14 cellular contexts compared by ENCODE assay signal in genomic region chr3:185737020-185737419, GRCh38.
DNase-seq lines count a peak whose midpoint lies in the region; ATAC-seq and TF ChIP-seq lines count a peak whose summit lies in the region.
"Had no signal": no experiment of that assay in that cellular context is flagged by ENCODE, and none has a peak within 500 bp of the region (broad histone marks: within the 10 kb centered on the region; RNA-seq: fewer than 3 reads in every experiment).

No MANE protein-coding gene starts in this region.

- H3K27me3 Mint-ChIP-seq in stimulated activated naive CD8-positive, alpha-beta T cell treated with anti-CD3 and anti-CD28 coated beads, Interleukin-15, amount 100 ng/mL, for 72 hours, result peaks cover 12% of the 10 kb centered on the region
- peaks cover 4% of the 10 kb centered on the region for H3K27me3 Mint-ChIP-seq in activated naive CD8-positive, alpha-beta T cell treated with anti-CD3 and anti-CD28 coated beads, Interleukin-2, amount 50 U/mL, for 24 hours

- H3K4me3 Mint-ChIP-seq in stimulated activated naive CD8-positive, alpha-beta T cell treated with anti-CD3 and anti-CD28 coated beads, Interleukin-15, amount 100 ng/mL, for 72 hours, result no peak overlapping the region
- H3K4me3 Mint-ChIP-seq in activated naive CD8-positive, alpha-beta T cell treated with anti-CD3 and anti-CD28 coated beads, Interleukin-2, amount 50 U/mL, for 24 hours, result no peak overlapping the region
- H3K4me3 Mint-ChIP-seq: activated CD4-positive, alpha-beta T cell treated with anti-CD3 and anti-CD28 coated beads, Interleukin-2, amount 10 ng/mL, durations not matched to agents 7 days and 5 days had no signal

- peak overlapping the region; percentile 88 for H2BK5ac ChIP-seq in IMR-90 (ENCODE audit: low read depth, low read length, poor library complexity, severe bottlenecking)

- ATAC-seq in IMR-90 (ENCODE audit: low read depth), result peak; percentile 55
- ATAC-seq in stimulated activated naive CD8-positive, alpha-beta T cell treated with anti-CD3 and anti-CD28 coated beads, Interleukin-15, amount 100 ng/mL, for 72 hours, result no peak
- no peak for ATAC-seq in activated naive CD8-positive, alpha-beta T cell treated with anti-CD3 and anti-CD28 coated beads, Interleukin-2, amount 50 U/mL, for 24 hours

- H3K18ac ChIP-seq in IMR-90 (ENCODE audit: low read depth, low read length), result no peak overlapping the region

- no peak overlapping the region for H2AFZ ChIP-seq in ACC112 (ENCODE audit: low read length, unreplicated experiment)
- no peak overlapping the region for H2AFZ ChIP-seq in IMR-90 (replicated peaks; ENCODE audit: low read length, poor library complexity)

- no peak for TF ChIP-seq RAD21 in IMR-90 (IDR thresholded peaks at IDR 0.05; ENCODE audit: low read length)

- H3K14ac ChIP-seq in IMR-90 (replicated peaks; ENCODE audit: low read depth, low read length), result no peak overlapping the region; the same call in 1 of the 2 replicates

- H3K9ac ChIP-seq in IMR-90 (ENCODE audit: low read depth, low read length), result no peak overlapping the region

- H3K36me3 Mint-ChIP-seq in activated naive CD8-positive, alpha-beta T cell treated with anti-CD3 and anti-CD28 coated beads, Interleukin-2, amount 50 U/mL, for 24 hours (ENCODE audit: low read depth), result no peaks in the 10 kb centered on the region

- BruUV-seq in IMR-90 (replicated peaks; lab: Mats Ljungman, UMichigan), result no TSS peak

- H3K4me3 ChIP-seq in ACC112 (ENCODE audit: low read depth, low read length) (peak overlapping the region; percentile 44), IMR-90 (ENCODE audit: insufficient read depth, low read depth, low read length) (no peak overlapping the region), astrocyte of the spinal cord (ENCODE audit: low read depth, low read length) (no peak overlapping the region)

- peaks cover 81% of the 10 kb centered on the region for H4K20me1 ChIP-seq in IMR-90 (ENCODE audit: insufficient read depth, low read length)

- no peak overlapping the region for H4K5ac ChIP-seq in IMR-90 (ENCODE audit: low read depth, low read length)

- H3K27ac ChIP-seq in ACC112 (ENCODE audit: low read depth, low read length) (peak overlapping the region; percentile 74), IMR-90 (ENCODE audit: insufficient read depth, low read length) (no peak overlapping the region)

- no peaks in the 10 kb centered on the region for H3K9me3 ChIP-seq in IMR-90 (ENCODE audit: control insufficient read depth, insufficient read depth, low read length)

- 8% methylated on average over 2 of the region's 3 CpGs; no CpG with 5 or more reads in 1 of the 2 experiments for WGBS in IMR-90 (ENCODE audit: extremely low coverage in 2 of 2, insufficient read length in 1 of 2), 2 experiments

- POLR2A ChIA-PET in IMR-90 (lab: Charles Lee; ENCODE audit: unreplicated experiment), result interaction anchor here (0.6 kb wide), 1 partner anchor 35 kb away, joined by 3 read pairs; no protein-coding TSS in a partner anchor

- peak overlapping the region; percentile 89; the same call in 1 of the 2 replicates for H3K23ac ChIP-seq in IMR-90 (ENCODE audit: low read depth, low read length)

- peak overlapping the region; percentile 98; the same call in 1 of the 2 replicates for H2BK120ac ChIP-seq in IMR-90 (ENCODE audit: low read depth, low read length)

- peak overlapping the region; percentile 37; the same call in 1 of the 2 replicates for H3K4me2 ChIP-seq in IMR-90 (ENCODE audit: low read depth, low read length)

- no peak overlapping the region for H2AK5ac ChIP-seq in IMR-90 (ENCODE audit: low read depth, low read length)

- H3K79me1 ChIP-seq in IMR-90 (ENCODE audit: low read depth in 1 of 2, low read length in 2 of 2), result peaks cover 23 to 77% of the 10 kb centered on the region in 2 experiments

- no peak overlapping the region; the same call in 2 of the 3 replicates for H2BK15ac ChIP-seq in IMR-90 (ENCODE audit: low read depth, low read length)

- H3K79me2 ChIP-seq in ACC112 (ENCODE audit: control insufficient read depth, insufficient read depth, low read length, unreplicated experiment), result peaks cover 85% of the 10 kb centered on the region

- peaks cover 17% of the 10 kb centered on the region for H3K9me1 ChIP-seq in IMR-90 (ENCODE audit: insufficient read depth, low read length)

- no peaks in the 10 kb centered on the region for H3K27me3 ChIP-seq in ACC112 (ENCODE audit: insufficient read depth, low read length)
- no peaks in the 10 kb centered on the region for H3K27me3 ChIP-seq in IMR-90 (ENCODE audit: control insufficient read depth, insufficient read depth, low read length)

- CTCF ChIA-PET in IMR-90 (lab: Yijun Ruan, JAX), result interaction anchor here (0.6 to 1.4 kb wide), 3 partner anchors 31 to 86 kb away, joined by 3 read pairs; no protein-coding TSS in a partner anchor

- DNase-seq in IMR-90, result peak; percentile 85
- DNase-seq in astrocyte of the spinal cord (ENCODE audit: low read depth, low spot score), result peak; percentile 55
- peak; percentile 82 for DNase-seq in iris pigment epithelial cell (ENCODE audit: low read depth)
- DNase-seq in stimulated activated naive CD8-positive, alpha-beta T cell treated with anti-CD3 and anti-CD28 coated beads, Interleukin-15, amount 100 ng/mL, for 72 hours, result no peak
- DNase-seq in activated naive CD8-positive, alpha-beta T cell treated with anti-CD3 and anti-CD28 coated beads, Interleukin-2, amount 50 U/mL, for 24 hours, result no peak
- DNase-seq in NCI-H187 treated with DMSO at 0.1 percent for 48 hours (lab: John Stamatoyannopoulos, UW), result no peak
- DNase-seq in superior temporal gyrus (ENCODE audit: extremely low spot score), result no peak
- DNase-seq: activated CD4-positive, alpha-beta T cell treated with anti-CD3 and anti-CD28 coated beads, Interleukin-2, amount 10 ng/mL, durations not matched to agents 7 days and 5 days; activated T-cell treated with anti-CD3 and anti-CD28 coated beads, Interleukin-2, amount 50 U/mL, for 48 hours; amygdala; mesendoderm; SHP77; trophoblast cell had no signal

- no peak overlapping the region for H3K27ac Mint-ChIP-seq in stimulated activated naive CD8-positive, alpha-beta T cell treated with anti-CD3 and anti-CD28 coated beads, Interleukin-15, amount 100 ng/mL, for 72 hours
- H3K27ac Mint-ChIP-seq in activated naive CD8-positive, alpha-beta T cell treated with anti-CD3 and anti-CD28 coated beads, Interleukin-2, amount 50 U/mL, for 24 hours, result no peak overlapping the region
- H3K27ac Mint-ChIP-seq: activated CD4-positive, alpha-beta T cell treated with anti-CD3 and anti-CD28 coated beads, Interleukin-2, amount 10 ng/mL, durations not matched to agents 7 days and 5 days had no signal

- H2AK9ac ChIP-seq in IMR-90 (replicated peaks; ENCODE audit: low read depth, low read length, poor library complexity), result no peak overlapping the region

- H4K8ac ChIP-seq in IMR-90 (ENCODE audit: low read depth in 2 of 2, low read length in 2 of 2), result peak overlapping the region in 1 of 2 experiments; percentile 72; a peak in 1 of 4 replicates

- TF ChIP-seq POLR2A in IMR-90 (IDR thresholded peaks at IDR 0.05; ENCODE audit: low read depth, low read length), result no peak

- H2BK20ac ChIP-seq in IMR-90 (ENCODE audit: low read depth, low read length), result peak overlapping the region; percentile 96

- no peaks in the 10 kb centered on the region for H3K9me3 Mint-ChIP-seq in stimulated activated naive CD8-positive, alpha-beta T cell treated with anti-CD3 and anti-CD28 coated beads, Interleukin-15, amount 100 ng/mL, for 72 hours
- no peaks in the 10 kb centered on the region for H3K9me3 Mint-ChIP-seq in activated naive CD8-positive, alpha-beta T cell treated with anti-CD3 and anti-CD28 coated beads, Interleukin-2, amount 50 U/mL, for 24 hours
- H3K9me3 Mint-ChIP-seq: activated CD4-positive, alpha-beta T cell treated with anti-CD3 and anti-CD28 coated beads, Interleukin-2, amount 10 ng/mL, durations not matched to agents 7 days and 5 days had no signal

- no peak overlapping the region for H4K91ac ChIP-seq in IMR-90 (ENCODE audit: insufficient read depth, low read depth, low read length)

- no peak for TF ChIP-seq CTCF in IMR-90 (conservative IDR thresholded peaks at IDR 0.05; ENCODE audit: low read depth, low read length)
- no peak for TF ChIP-seq CTCF in astrocyte of the spinal cord (IDR thresholded peaks at IDR 0.05; ENCODE audit: low read depth, low read length)

- no peaks in the 10 kb centered on the region for H3K4me1 Mint-ChIP-seq in stimulated activated naive CD8-positive, alpha-beta T cell treated with anti-CD3 and anti-CD28 coated beads, Interleukin-15, amount 100 ng/mL, for 72 hours
- H3K4me1 Mint-ChIP-seq in activated naive CD8-positive, alpha-beta T cell treated with anti-CD3 and anti-CD28 coated beads, Interleukin-2, amount 50 U/mL, for 24 hours, result no peaks in the 10 kb centered on the region

- H3K4me1 ChIP-seq in ACC112 (ENCODE audit: control insufficient read depth, insufficient read depth, low read length, unreplicated experiment), result peaks cover 72% of the 10 kb centered on the region
- H3K4me1 ChIP-seq in IMR-90 (ENCODE audit: control insufficient read depth, insufficient read depth, low read length), result peaks cover 35% of the 10 kb centered on the region

- H3K56ac ChIP-seq in IMR-90 (ENCODE audit: extremely low read depth, insufficient read depth, low read length), result no peak overlapping the region

- dilution Hi-C loops in IMR-90 (cut with HindIII; ENCODE audit: low sequenced_read_pairs, unreplicated experiment), result no loop called here

- intact Hi-C loops in IMR-90 (cut with micrococcal nuclease), result no loop called here

- H3K4ac ChIP-seq in IMR-90 (ENCODE audit: low read depth, low read length), result peak overlapping the region; percentile 93; the same call in 1 of the 2 replicates

- H3K36me3 ChIP-seq in ACC112 (ENCODE audit: insufficient read depth, low read length) (no peaks in the 10 kb centered on the region), IMR-90 (ENCODE audit: control insufficient read depth, insufficient read depth, low read length) (peaks cover 2% of the 10 kb centered on the region; the same call in 1 of the 2 replicates)

- in situ Hi-C loops in IMR-90 (cut with MboI; ENCODE audit: low sequenced_read_pairs), result loop anchor here (5.0 to 10.0 kb wide), 2 partner anchors 75 to 188 kb away; no protein-coding TSS in a partner anchor
- in situ Hi-C loops in astrocyte of the spinal cord (cut with HindIII; ENCODE audit: low sequenced_read_pairs), result no loop called here

TF ChIP-seq in IMR-90, 13 proteins besides CTCF, POLR2A, EP300 and RAD21 (continues in another document):
- TF ChIP-seq, protein P1, sequence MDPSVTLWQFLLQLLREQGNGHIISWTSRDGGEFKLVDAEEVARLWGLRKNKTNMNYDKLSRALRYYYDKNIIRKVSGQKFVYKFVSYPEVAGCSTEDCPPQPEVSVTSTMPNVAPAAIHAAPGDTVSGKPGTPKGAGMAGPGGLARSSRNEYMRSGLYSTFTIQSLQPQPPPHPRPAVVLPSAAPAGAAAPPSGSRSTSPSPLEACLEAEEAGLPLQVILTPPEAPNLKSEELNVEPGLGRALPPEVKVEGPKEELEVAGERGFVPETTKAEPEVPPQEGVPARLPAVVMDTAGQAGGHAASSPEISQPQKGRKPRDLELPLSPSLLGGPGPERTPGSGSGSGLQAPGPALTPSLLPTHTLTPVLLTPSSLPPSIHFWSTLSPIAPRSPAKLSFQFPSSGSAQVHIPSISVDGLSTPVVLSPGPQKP (IDR thresholded peaks at IDR 0.05; ENCODE audit: borderline replicate concordance, low read depth, low read length), result no peak
- no peak for TF ChIP-seq CHD1 (IDR thresholded peaks at IDR 0.05; ENCODE audit: low read depth, low read length)

Comparison
In these comparisons a context has a peak if more than half of its experiments do, and no peak if none do; other contexts are left out.
1. DNase-seq: peak in IMR-90 (single experiment), astrocyte of the spinal cord (single experiment) and iris pigment epithelial cell (single experiment); none in stimulated activated naive CD8-positive, alpha-beta T cell treated with anti-CD3 and anti-CD28 coated beads, Interleukin-15, amount 100 ng/mL, for 72 hours (0 of 2), activated naive CD8-positive, alpha-beta T cell treated with anti-CD3 and anti-CD28 coated beads, Interleukin-2, amount 50 U/mL, for 24 hours (single experiment), NCI-H187 treated with DMSO at 0.1 percent for 48 hours (single experiment) and superior temporal gyrus (single experiment).